In genomic region chr1:105533996-105534395, GRCh38 we compare ENCODE assay signal across 36 cellular contexts.
"Had no signal": no experiment of that assay in that cellular context is flagged by ENCODE, and none has a peak within 500 bp of the region (broad histone marks: within the 10 kb centered on the region; RNA-seq: fewer than 3 reads in every experiment).

No MANE protein-coding gene starts in this region.

- H3K27me3 ChIP-seq: MG63 had no signal

- H3K36me3 ChIP-seq: MG63 had no signal

- DNase-seq: Karpas-422, Kasumi-1, MG63, MM.1S, MV-4-11, NCI-H1048, NCI-H1092, NCI-H1092 treated with DMSO at 0.1 percent for 48 hours, NCI-H1105, NCI-H1105 treated with DMSO at 0.1 percent for 48 hours, NCI-H1417, NCI-H1417 treated with DMSO at 0.1 percent for 48 hours, NCI-H1436, NCI-H1436 treated with DMSO at 0.1 percent for 48 hours, NCI-H146, NCI-H1694, NCI-H1694 treated with DMSO at 0.1 percent for 48 hours, NCI-H187, NCI-H187 treated with DMSO at 0.1 percent for 48 hours, NCI-H1930, NCI-H2029, NCI-H2029 treated with DMSO at 0.1 percent for 48 hours, NCI-H2081, NCI-H2081 treated with DMSO at 0.1 percent for 48 hours, NCI-H2107, NCI-H2171, NCI-H2171 treated with DMSO at 0.1 percent for 48 hours, NCI-H2227 treated with DMSO at 0.1 percent for 48 hours, NCI-H226, NCI-H345, NCI-H446, NCI-H446 treated with DMSO at 0.1 percent for 48 hours, NCI-H510A, NCI-H510A treated with DMSO at 0.1 percent for 48 hours, NCI-H524, NCI-H524 treated with DMSO at 0.1 percent for 48 hours had no signal

- H3K4me3 ChIP-seq: MG63 had no signal

- H3K9me3 ChIP-seq: MG63 had no signal
